ENCODE assay signal across 9 cellular contexts in genomic region chr22:22343603-22344276, GRCh38.
A peak's percentile ranks its signal among the peaks of the same experiment; 100 is the strongest.
DNase-seq lines count a peak whose midpoint lies in the region; ATAC-seq and TF ChIP-seq lines count a peak whose summit lies in the region.
"Had no signal": no experiment of that assay in that cellular context is flagged by ENCODE, and none has a peak within 500 bp of the region (broad histone marks: within the 10 kb centered on the region; RNA-seq: fewer than 3 reads in every experiment).

No MANE protein-coding gene starts in this region.

- H3F3A ChIP-seq in MM.1S (ENCODE audit: insufficient read depth, low read length) = no peaks in the 10 kb centered on the region

- H3K79me1 ChIP-seq in neuronal stem cell (ENCODE audit: low read depth, low read length) = no peaks in the 10 kb centered on the region

- no CpG with 5 or more reads among the region's 9 CpGs for WGBS in neuronal stem cell (ENCODE audit: extremely low coverage in 2 of 2, insufficient read length in 2 of 2, insufficient replicate concordance in 1 of 2), 2 donors
- WGBS in lower leg skin, 2 donors = 77 to 78% methylated on average over 9 of the region's 9 CpGs

- H3K18ac ChIP-seq in neuronal stem cell (ENCODE audit: low read length) = no peak overlapping the region

- no peaks in the 10 kb centered on the region for H3K79me2 ChIP-seq in MM.1S (ENCODE audit: low read length)

- peak overlapping the region; percentile 19 for H3K4me2 ChIP-seq in MM.1S (ENCODE audit: low read depth, low read length)
- H3K4me2 ChIP-seq in neuronal stem cell (ENCODE audit: insufficient read depth, low read length, poor library complexity, severe bottlenecking) = no peak overlapping the region

- no peak overlapping the region for H4K8ac ChIP-seq in neuronal stem cell (ENCODE audit: low read depth, low read length)

- peak overlapping the region; percentile 11 for H2BK120ac ChIP-seq in neuronal stem cell (ENCODE audit: low read depth, low read length)

- no peak overlapping the region for H4K91ac ChIP-seq in neuronal stem cell (ENCODE audit: low read depth, low read length, poor library complexity)

- intact Hi-C loops in lower leg skin (cut with DNase I; ENCODE audit: low total_unique reads) = no loop called here

- H3K4me1 ChIP-seq in MM.1S (ENCODE audit: low read length) (peaks cover 12% of the 10 kb centered on the region), neuronal stem cell (ENCODE audit: control insufficient read depth in 2 of 2, insufficient read depth in 1 of 2, low read depth in 1 of 2, low read length in 2 of 2) (peaks cover 3 to 7% of the 10 kb centered on the region in 2 donors)

- TF ChIP-seq CTCF in MM.1S (IDR thresholded peaks at IDR 0.05; ENCODE audit: low read length) (no peak), VCaP (conservative IDR thresholded peaks at IDR 0.05) (no peak), lower leg skin (IDR thresholded peaks at IDR 0.05) (no peak), coronary artery (IDR thresholded peaks at IDR 0.05) (no peak)

- H2BK15ac ChIP-seq in neuronal stem cell (ENCODE audit: low read length) = no peak overlapping the region

- TF ChIP-seq POLR2A in lower leg skin (IDR thresholded peaks at IDR 0.05) = no peak

- H3K27ac ChIP-seq in MM.1S (ENCODE audit: low read length) (peak overlapping the region; percentile 5; the same call in 1 of the 2 replicates), VCaP (peak overlapping the region; percentile 26; the same call in 1 of the 2 replicates), neuronal stem cell (replicated peaks; ENCODE audit: low read length) (no peak overlapping the region), coronary artery (no peak overlapping the region)

- peak overlapping the region; percentile 21 for H2AK5ac ChIP-seq in neuronal stem cell (ENCODE audit: low read depth, low read length)

- H3K27me3 ChIP-seq in MM.1S (replicated peaks; ENCODE audit: insufficient read depth, low read length) (no peaks in the 10 kb centered on the region), neuronal stem cell (ENCODE audit: control insufficient read depth in 3 of 3, insufficient read depth in 3 of 3, low read depth in 1 of 3, low read length in 3 of 3) (peaks cover 0 to 33% (median 16%) of the 10 kb centered on the region in 3 experiments)

- H3K36me3 ChIP-seq in MM.1S (replicated peaks; ENCODE audit: insufficient read depth, low read length) (no peaks in the 10 kb centered on the region), neuronal stem cell (replicated peaks in 1 of 2; ENCODE audit: control insufficient read depth in 2 of 2, insufficient read depth in 2 of 2, low read length in 2 of 2) (no peaks in the 10 kb centered on the region)

- H2AFZ ChIP-seq in MM.1S (ENCODE audit: low read length) = peak overlapping the region; percentile 44
- H2AFZ ChIP-seq in neuronal stem cell (ENCODE audit: low read length) = no peak overlapping the region

- no peak overlapping the region for H2BK5ac ChIP-seq in neuronal stem cell (ENCODE audit: low read length)

- H3K4me3 ChIP-seq in MM.1S (ENCODE audit: low read length) = no peak overlapping the region
- H3K4me3 ChIP-seq in neuronal stem cell (ENCODE audit: low read length in 2 of 2) = no peak overlapping the region
- H3K4me3 ChIP-seq in lower leg skin (ENCODE audit: low read depth, poor library complexity, severe bottlenecking) = no peak overlapping the region
- H3K4me3 ChIP-seq in coronary artery = no peak overlapping the region

- H2BK12ac ChIP-seq in neuronal stem cell (ENCODE audit: low read length) = no peak overlapping the region

- H3K4ac ChIP-seq in neuronal stem cell (ENCODE audit: low read length) = no peak overlapping the region

- H3K23ac ChIP-seq in neuronal stem cell (ENCODE audit: low read depth, low read length, poor library complexity) = peak overlapping the region; percentile 19

- no peaks in the 10 kb centered on the region for H3K9me3 ChIP-seq in MM.1S (replicated peaks; ENCODE audit: insufficient read depth, low read length)
- peaks cover 0 to 2% of the 10 kb centered on the region in 2 donors for H3K9me3 ChIP-seq in neuronal stem cell (replicated peaks in 1 of 2; ENCODE audit: control insufficient read depth in 2 of 2, insufficient read depth in 1 of 2, low read depth in 1 of 2, low read length in 2 of 2)

- no peaks in the 10 kb centered on the region for H3K9me2 ChIP-seq in MM.1S (replicated peaks; ENCODE audit: insufficient read depth, low read length)

- ATAC-seq in HG03045 (IDR thresholded peaks at IDR 0.05; ENCODE audit: unreplicated experiment) = no peak

- H3K14ac ChIP-seq in neuronal stem cell (ENCODE audit: low read length) = peak overlapping the region; percentile 73

- no peaks in the 10 kb centered on the region for H4K20me1 ChIP-seq in MM.1S (ENCODE audit: insufficient read depth, low read length)

- H3K9ac ChIP-seq in MM.1S (ENCODE audit: low read length) = no peak overlapping the region
- no peak overlapping the region for H3K9ac ChIP-seq in neuronal stem cell (ENCODE audit: low read depth, low read length, poor library complexity)

- DNase-seq in GDM1 (lab: John Stamatoyannopoulos, UW) (peak; percentile 65), MM.1S (no peak), neuronal stem cell (ENCODE audit: low spot score) (no peak), lower leg skin (ENCODE audit: low spot score in 2 of 2) (no peak), coronary artery (ENCODE audit: low spot score) (no peak), glomerular visceral epithelial cell (ENCODE audit: extremely low spot score) (no peak)
- DNase-seq: stimulated activated CD4-positive, alpha-beta T cell treated with anti-CD3 and anti-CD28 coated beads, Interleukin-4, amount 100 ng/mL, for 1 hour had no signal

Comparison
In these comparisons a context has a peak if more than half of its experiments do, and no peak if none do; other contexts are left out.
1. H3K27ac ChIP-seq: peak in MM.1S (single experiment) and VCaP (single experiment); none in neuronal stem cell (single experiment) and coronary artery (0 of 2).